In genomic region chr12:65195387-65196055, GRCh38 we compare ENCODE assay signal across 22 cellular contexts. TPM values are rescaled to one million over a fixed set of nuclear protein-coding genes. Genes with fewer than 3 reads are reported as not detected.
DNase-seq lines count a peak whose midpoint lies in the region; ATAC-seq and TF ChIP-seq lines count a peak whose summit lies in the region.
"Had no signal": no experiment of that assay in that cellular context is flagged by ENCODE, and none has a peak within 500 bp of the region (broad histone marks: within the 10 kb centered on the region; RNA-seq: fewer than 3 reads in every experiment).

No MANE protein-coding gene starts in this region.

- H3K4me1 ChIP-seq in HUES64 (ENCODE audit: insufficient read depth, low read length) = peaks cover 13% of the 10 kb centered on the region
- peaks cover 0 to 3% (median 0%) of the 10 kb centered on the region in 4 donors for H3K4me1 ChIP-seq in tibial nerve
- peaks cover 0 to 16% (median 0%) of the 10 kb centered on the region in 4 donors for H3K4me1 ChIP-seq in Peyer's patch

- no peak for ATAC-seq in HG03342 (IDR thresholded peaks at IDR 0.05; ENCODE audit: unreplicated experiment)
- ATAC-seq: activated naive CD4-positive, alpha-beta T cell treated with anti-CD3 and anti-CD28 coated beads, Interleukin-2, amount 50 U/mL, for 72 hours; naive thymus-derived CD4-positive, alpha-beta T cell; sciatic nerve; stimulated activated effector memory CD8-positive, alpha-beta T cell treated with anti-CD3 and anti-CD28 coated beads, Interleukin-12 subunit alpha, Interleukin-12 subunit beta, amount 100 ng/mL, for 72 hours had no signal

- H3K27ac ChIP-seq in HUES64 (ENCODE audit: low read depth, low read length) (peak overlapping the region; percentile 25; the same call in 1 of the 2 replicates), caudate nucleus (ENCODE audit: low read depth, low read length) (peak overlapping the region; percentile 36), tibial nerve (no peak overlapping the region), Peyer's patch (no peak overlapping the region)
- H3K27ac ChIP-seq: C4-2B, ovary, WERI-Rb-1 had no signal

- 63% methylated on average over 2 of the region's 2 CpGs for WGBS in HUES64
- 93 to 97% methylated on average over 2 of the region's 2 CpGs for WGBS in tibial nerve, 2 donors

- H3K4me3 ChIP-seq in HUES64 (ENCODE audit: low read length) = no peak overlapping the region
- H3K4me3 ChIP-seq in tibial nerve = no peak overlapping the region
- H3K4me3 ChIP-seq in Peyer's patch = no peak overlapping the region
- H3K4me3 ChIP-seq: coronary artery, ovary had no signal

- H3K9me3 Mint-ChIP-seq in activated naive CD8-positive, alpha-beta T cell (ENCODE audit: low read depth) = peaks cover 22% of the 10 kb centered on the region
- peaks cover 29% of the 10 kb centered on the region for H3K9me3 Mint-ChIP-seq in activated naive CD8-positive, alpha-beta T cell treated with anti-CD3 and anti-CD28 coated beads for 36 hours
- H3K9me3 Mint-ChIP-seq: stimulated activated effector memory CD8-positive, alpha-beta T cell treated with anti-CD3 and anti-CD28 coated beads, Interleukin-12 subunit alpha, Interleukin-12 subunit beta, amount 100 ng/mL, for 72 hours had no signal

- no peaks in the 10 kb centered on the region for H3K36me3 ChIP-seq in HUES64 (ENCODE audit: insufficient read depth, low read length)
- H3K36me3 ChIP-seq in tibial nerve = peaks cover 0 to 6% (median 0%) of the 10 kb centered on the region in 3 donors
- no peaks in the 10 kb centered on the region for H3K36me3 ChIP-seq in Peyer's patch
- H3K36me3 ChIP-seq: ovary had no signal

- no peak for DNase-seq in activated naive CD8-positive, alpha-beta T cell treated with anti-CD3 and anti-CD28 coated beads for 36 hours
- DNase-seq in caudate nucleus (lab: John Stamatoyannopoulos, UW) (peak in 1 of 61 donors; percentile 19), myocyte (ENCODE audit: low read depth) (peak; percentile 41), tibial nerve (ENCODE audit: low spot score in 2 of 2) (no peak), Peyer's patch (no peak)
- DNase-seq: activated T-cell treated with anti-CD3 and anti-CD28 coated beads, Interleukin-2, amount 50 U/mL, for 24 hours; DMS 273 treated with DMSO at 0.1 percent for 48 hours; mammary epithelial cell; naive thymus-derived CD4-positive, alpha-beta T cell; OCI-M1; ovary; T-helper 2 cell; WERI-Rb-1 had no signal

- TF ChIP-seq EP300 in tibial nerve (IDR thresholded peaks at IDR 0.05) = no peak

- no peaks in the 10 kb centered on the region for H3K27me3 ChIP-seq in HUES64 (ENCODE audit: insufficient read depth, low read length)
- H3K27me3 ChIP-seq in tibial nerve = no peaks in the 10 kb centered on the region
- H3K27me3 ChIP-seq in Peyer's patch = no peaks in the 10 kb centered on the region
- H3K27me3 ChIP-seq: ovary had no signal

- H3K4me3 Mint-ChIP-seq in activated naive CD8-positive, alpha-beta T cell = no peak overlapping the region
- no peak overlapping the region for H3K4me3 Mint-ChIP-seq in activated naive CD8-positive, alpha-beta T cell treated with anti-CD3 and anti-CD28 coated beads for 36 hours
- H3K4me3 Mint-ChIP-seq: activated T-cell treated with anti-CD3 and anti-CD28 coated beads, Interleukin-2, amount 50 U/mL, for 24 hours; stimulated activated effector memory CD8-positive, alpha-beta T cell treated with anti-CD3 and anti-CD28 coated beads, Interleukin-12 subunit alpha, Interleukin-12 subunit beta, amount 100 ng/mL, for 72 hours had no signal

- H3K9ac ChIP-seq in HUES64 (ENCODE audit: low read depth, low read length) = no peak overlapping the region

- TF ChIP-seq POLR2A in tibial nerve (IDR thresholded peaks at IDR 0.05) (no peak), Peyer's patch (IDR thresholded peaks at IDR 0.05) (no peak)

- peak overlapping the region; percentile 50 for H3K27ac Mint-ChIP-seq in activated naive CD8-positive, alpha-beta T cell
- H3K27ac Mint-ChIP-seq in activated naive CD8-positive, alpha-beta T cell treated with anti-CD3 and anti-CD28 coated beads for 36 hours = no peak overlapping the region

- TF ChIP-seq CTCF in tibial nerve (IDR thresholded peaks at IDR 0.05) = no peak
- no peak for TF ChIP-seq CTCF in Peyer's patch (IDR thresholded peaks at IDR 0.05)

- H3K27me3 Mint-ChIP-seq in activated naive CD8-positive, alpha-beta T cell = no peaks in the 10 kb centered on the region
- H3K27me3 Mint-ChIP-seq in activated naive CD8-positive, alpha-beta T cell treated with anti-CD3 and anti-CD28 coated beads for 36 hours = no peaks in the 10 kb centered on the region
- H3K27me3 Mint-ChIP-seq: activated T-cell treated with anti-CD3 and anti-CD28 coated beads, Interleukin-2, amount 50 U/mL, for 24 hours; brain; naive thymus-derived CD4-positive, alpha-beta T cell had no signal

- H3K36me3 Mint-ChIP-seq in activated naive CD8-positive, alpha-beta T cell = peaks cover 35% of the 10 kb centered on the region
- peaks cover 62% of the 10 kb centered on the region for H3K36me3 Mint-ChIP-seq in activated naive CD8-positive, alpha-beta T cell treated with anti-CD3 and anti-CD28 coated beads for 36 hours

- peaks cover 57% of the 10 kb centered on the region for H3K4me1 Mint-ChIP-seq in activated naive CD8-positive, alpha-beta T cell (ENCODE audit: low read depth)
- peaks cover 61% of the 10 kb centered on the region for H3K4me1 Mint-ChIP-seq in activated naive CD8-positive, alpha-beta T cell treated with anti-CD3 and anti-CD28 coated beads for 36 hours

- 0 out of 2 replicates have a peak, but pooled peaks cover 3% of the 10 kb centered on the region for H3K9me3 ChIP-seq in HUES64 (ENCODE audit: insufficient read depth, low read depth, low read length)
- peaks cover 0 to 15% (median 0%) of the 10 kb centered on the region in 4 donors for H3K9me3 ChIP-seq in tibial nerve
- no peaks in the 10 kb centered on the region for H3K9me3 ChIP-seq in Peyer's patch
- H3K9me3 ChIP-seq: ovary had no signal

RNA-seq across cellular contexts. Expression of gene LEMD3, which starts 26.1 kb away (rescaled TPM):
- 10 to 100 TPM; 21.2 to 21.3 TPM for total RNA-seq in activated naive CD8-positive, alpha-beta T cell treated with anti-CD3 and anti-CD28 coated beads for 36 hours
- polyA plus RNA-seq in HUES64 (2013, experiment 1 of 2) = 19.3 TPM
- polyA plus RNA-seq in HUES64 (2013, experiment 2 of 2) = 16.0 TPM
- total RNA-seq in myocyte (19.8 and 27.9 TPM in 2 replicates), tibial nerve (10 to 100 TPM; 38.3 to 57.3 (median 50.3) TPM), Peyer's patch (10 to 100 TPM; 17.9 to 51.7 (median 44.3) TPM)
- polyA plus RNA-seq in myocyte (2012) = 7.9 TPM

Comparison
In these comparisons a context has a peak if more than half of its experiments do, and no peak if none do; other contexts are left out.
1. H3K27ac ChIP-seq: peak in HUES64 (single experiment) and caudate nucleus (single experiment); none in tibial nerve (0 of 4) and Peyer's patch (0 of 4).